Comparison of ENCODE assay signal across 7 cellular contexts in genomic region chr17:16589097-16589969, GRCh38. TPM values are rescaled to one million over a fixed set of nuclear protein-coding genes. Genes with fewer than 3 reads are reported as not detected.
A peak's percentile ranks its signal among the peaks of the same experiment; 100 is the strongest.
DNase-seq lines count a peak whose midpoint lies in the region; ATAC-seq and TF ChIP-seq lines count a peak whose summit lies in the region.

No MANE protein-coding gene starts in this region.

- H3K9ac ChIP-seq in smooth muscle cell (ENCODE audit: low read depth): peak overlapping the region; percentile 31

- peaks cover 5% of the 10 kb centered on the region for H3K4me1 Mint-ChIP-seq in WTC11
- peaks cover 10 to 13% of the 10 kb centered on the region in 2 donors for H3K4me1 Mint-ChIP-seq in immature natural killer cell

- no peak overlapping the region for H3K27ac ChIP-seq in smooth muscle cell (ENCODE audit: low read depth)

- TF ChIP-seq CTCF in WTC11 (IDR thresholded peaks at IDR 0.05): peak; percentile 92
- peak; percentile 99 for TF ChIP-seq CTCF in cardiac fibroblast (IDR thresholded peaks at IDR 0.05; ENCODE audit: low read depth, low read length)
- TF ChIP-seq CTCF in smooth muscle cell (IDR thresholded peaks at IDR 0.05; ENCODE audit: borderline replicate concordance, insufficient read depth, poor library complexity, severe bottlenecking): peak; percentile 97

- peak overlapping the region; percentile 64 to 68 for H3K4me3 ChIP-seq in cardiac fibroblast (replicated peaks in 1 of 2; ENCODE audit: low read depth in 2 of 2, low read length in 2 of 2)
- peak overlapping the region; percentile 67 for H3K4me3 ChIP-seq in smooth muscle cell

- H3K9me3 Mint-ChIP-seq in WTC11 (peaks cover 16% of the 10 kb centered on the region), immature natural killer cell (no peaks in the 10 kb centered on the region)

- H3K27me3 Mint-ChIP-seq in WTC11 (ENCODE audit: low read depth) (peaks cover 53% of the 10 kb centered on the region), immature natural killer cell (ENCODE audit: low read depth in 3 of 3) (peaks cover 10 to 39% (median 12%) of the 10 kb centered on the region in 3 donors)

- peak overlapping the region; percentile 97 for H2AFZ ChIP-seq in smooth muscle cell (ENCODE audit: low read depth)

- no peaks in the 10 kb centered on the region for H3K9me3 ChIP-seq in smooth muscle cell (replicated peaks; ENCODE audit: low read depth)

- no peaks in the 10 kb centered on the region for H3K36me3 ChIP-seq in smooth muscle cell (ENCODE audit: low read depth)

- peak overlapping the region; percentile 92 for H3K4me2 ChIP-seq in smooth muscle cell

- H3K4me1 ChIP-seq in smooth muscle cell (ENCODE audit: low read depth): no peaks in the 10 kb centered on the region

- no peaks in the 10 kb centered on the region for H4K20me1 ChIP-seq in smooth muscle cell (ENCODE audit: low read depth)

- ATAC-seq in GM18502 (IDR thresholded peaks at IDR 0.05; ENCODE audit: poor library complexity, unreplicated experiment): peak; percentile 79
- ATAC-seq in HG03139 (IDR thresholded peaks at IDR 0.05; ENCODE audit: unreplicated experiment): peak; percentile 73
- ATAC-seq in WTC11: peak; percentile 93

- H3K27ac Mint-ChIP-seq in WTC11 (no peak overlapping the region), immature natural killer cell (no peak overlapping the region)

- POLR2A ChIA-PET in WTC11 (lab: Charles Lee): interaction anchor here (1.0 to 1.6 kb wide), 2 partner anchors 53 to 151 kb away, joined by 3 to 4 read pairs; no protein-coding TSS in a partner anchor

- H3K4me3 Mint-ChIP-seq in WTC11 (peak overlapping the region; percentile 69), immature natural killer cell (peak overlapping the region; percentile 75 to 85 (median 78))

- peaks cover 5% of the 10 kb centered on the region for H3K27me3 ChIP-seq in smooth muscle cell (ENCODE audit: low read depth)

- peaks cover 8% of the 10 kb centered on the region for H3K36me3 Mint-ChIP-seq in WTC11
- H3K36me3 Mint-ChIP-seq in immature natural killer cell: no peaks in the 10 kb centered on the region

- 7% methylated on average over 52 of the region's 53 CpGs for WGBS in smooth muscle cell (ENCODE audit: low lambda C conversion rate)

- no peaks in the 10 kb centered on the region for H3F3A ChIP-seq in smooth muscle cell (ENCODE audit: low read depth)

- DNase-seq in NCI-H2227 treated with DMSO at 0.1 percent for 48 hours (lab: John Stamatoyannopoulos, UW) (peak; percentile 90), WTC11 (ENCODE audit: low spot score) (peak; percentile 95), cardiac fibroblast (ENCODE audit: low read depth in 2 of 2) (peak; percentile 87 to 90), immature natural killer cell (peak; percentile 89 to 92 (median 90)), smooth muscle cell (lab: John Stamatoyannopoulos, UW; ENCODE audit: unreplicated experiment) (peak; percentile 83)

- CTCF ChIA-PET in WTC11 (lab: Charles Lee): interaction anchor here (0.6 to 2.5 kb wide), 36 partner anchors 9 to 350 kb away, joined by 3 to 20 read pairs (median 4); partner anchors contain the start of genes CCDC144A and ZNF287

- no peaks in the 10 kb centered on the region for H3K79me2 ChIP-seq in smooth muscle cell (ENCODE audit: low read depth)

TF ChIP-seq in WTC11, 78 proteins besides CTCF, POLR2A, EP300 and RAD21:
- TF ChIP-seq ELF4 (CRISPR knock-in tag; IDR thresholded peaks at IDR 0.05; ENCODE audit: low read depth) (no peak), ZBTB21 (CRISPR knock-in tag; IDR thresholded peaks at IDR 0.05; ENCODE audit: borderline replicate concordance) (0 out of 2 replicates have a peak, but pooled peaks have one; percentile 40), FOXP1 (CRISPR knock-in tag; IDR thresholded peaks at IDR 0.05; ENCODE audit: borderline replicate concordance) (0 out of 2 replicates have a peak, but pooled peaks have one; percentile 39), ZNF232 (CRISPR knock-in tag; IDR thresholded peaks at IDR 0.05) (peak; percentile 66; the same call in 1 of the 2 replicates), E2F5 (CRISPR knock-in tag; IDR thresholded peaks at IDR 0.05) (peak; percentile 30; the same call in 1 of the 2 replicates), FOXJ3 (CRISPR knock-in tag; IDR thresholded peaks at IDR 0.05; ENCODE audit: borderline replicate concordance) (0 out of 2 replicates have a peak, but pooled peaks have one; percentile 30), HMGXB4 (CRISPR knock-in tag; IDR thresholded peaks at IDR 0.05) (peak; percentile 93), ZNF416 (CRISPR knock-in tag; IDR thresholded peaks at IDR 0.05) (no peak), ZNF138 (CRISPR knock-in tag; conservative IDR thresholded peaks at IDR 0.05) (no peak), ZMAT4 (CRISPR knock-in tag; IDR thresholded peaks at IDR 0.05) (no peak), SMAD3 (CRISPR knock-in tag; IDR thresholded peaks at IDR 0.05; ENCODE audit: borderline replicate concordance) (peak; percentile 46; the same call in 1 of the 2 replicates)
- TF ChIP-seq, protein P1, sequence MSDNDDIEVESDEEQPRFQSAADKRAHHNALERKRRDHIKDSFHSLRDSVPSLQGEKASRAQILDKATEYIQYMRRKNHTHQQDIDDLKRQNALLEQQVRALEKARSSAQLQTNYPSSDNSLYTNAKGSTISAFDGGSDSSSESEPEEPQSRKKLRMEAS (CRISPR knock-in tag; IDR thresholded peaks at IDR 0.05): peak; percentile 68

RNA-seq across cellular contexts. Expression of gene ZNF287, which starts 20.3 kb away (rescaled TPM):
- total RNA-seq in WTC11 (2021) (5.4 to 8.9 TPM (median 8.1 TPM) in 3 replicates), smooth muscle cell (12.2 and 17.7 TPM in 2 replicates)
- polyA plus RNA-seq in immature natural killer cell (10 to 100 TPM in 1 of 3 donors, 1 to 10 TPM in 2; 9.3 to 10.8 (median 9.5) TPM), smooth muscle cell (24.6 and 25.8 TPM in 2 replicates)
